28 cellular contexts compared by ENCODE assay signal in genomic region chr5:98805070-98805469, GRCh38.
"Had no signal": no experiment of that assay in that cellular context is flagged by ENCODE, and none has a peak within 500 bp of the region (broad histone marks: within the 10 kb centered on the region; RNA-seq: fewer than 3 reads in every experiment).

No MANE protein-coding gene starts in this region.

- H2AFZ ChIP-seq: hepatocyte had no signal

- H3K27ac ChIP-seq: colonic mucosa, coronary artery, dorsolateral prefrontal cortex, epithelial cell of prostate, esophagus muscularis mucosa, esophagus squamous epithelium, foreskin keratinocyte, gastrocnemius medialis, gastroesophageal sphincter, heart left ventricle, heart right ventricle, hepatocyte had no signal

- H3K79me2 ChIP-seq: hepatocyte had no signal

- H3K27ac Mint-ChIP-seq: dendritic cell treated with granulocyte-macrophage colony-stimulating factor and Interleukin-4, amounts not matched to agents 40 ng/mL and 50 ng/mL, for 4 days; effector memory CD8-positive, alpha-beta T cell; endodermal cell had no signal

- H3K9me3 ChIP-seq: colonic mucosa had no signal

- H3K4me2 ChIP-seq: hepatocyte had no signal

- H3K4me3 ChIP-seq: colonic mucosa, coronary artery, dorsolateral prefrontal cortex, esophagus muscularis mucosa, esophagus squamous epithelium, gastrocnemius medialis, gastroesophageal sphincter, heart left ventricle, heart right ventricle, hepatocyte had no signal

- DNase-seq: colonic mucosa; cortex of kidney; dermis blood vessel endothelial cell; dorsolateral prefrontal cortex; effector CD4-positive, alpha-beta T cell; effector CD8-positive, alpha-beta T cell; effector memory CD4-positive, alpha-beta T cell; effector memory CD8-positive, alpha-beta T cell; endodermal cell; erythroblast; esophagus squamous epithelium; foreskin fibroblast; foreskin keratinocyte; foreskin melanocyte; gastrocnemius medialis; glutamatergic neuron; head of caudate nucleus; heart left ventricle; heart right ventricle had no signal

- FAIRE-seq: endometrium, frontal cortex had no signal

- H3K27me3 ChIP-seq: colonic mucosa, dorsolateral prefrontal cortex, esophagus muscularis mucosa, esophagus squamous epithelium, foreskin keratinocyte, gastrocnemius medialis, gastroesophageal sphincter, heart left ventricle, heart right ventricle, hepatocyte had no signal

- H3K4me1 ChIP-seq: colonic mucosa, esophagus muscularis mucosa, esophagus squamous epithelium, gastrocnemius medialis, gastroesophageal sphincter, heart left ventricle, heart right ventricle had no signal

- ATAC-seq: effector memory CD8-positive, alpha-beta T cell; esophagus mucosa; foreskin keratinocyte; gastrocnemius medialis; gastroesophageal sphincter; heart left ventricle; heart right ventricle had no signal

- H3K4me3 Mint-ChIP-seq: dendritic cell treated with granulocyte-macrophage colony-stimulating factor and Interleukin-4, amounts not matched to agents 40 ng/mL and 50 ng/mL, for 4 days; effector memory CD8-positive, alpha-beta T cell; endodermal cell had no signal

- H3K36me3 ChIP-seq: colonic mucosa, esophagus muscularis mucosa, esophagus squamous epithelium, gastrocnemius medialis, gastroesophageal sphincter, heart left ventricle, heart right ventricle had no signal
